ENCODE assay signal across 8 cellular contexts in genomic region chr9:127942152-127943010, GRCh38. TPM values are rescaled to one million over a fixed set of nuclear protein-coding genes. Genes with fewer than 3 reads are reported as not detected.
DNase-seq lines count a peak whose midpoint lies in the region; ATAC-seq and TF ChIP-seq lines count a peak whose summit lies in the region.

No MANE protein-coding gene starts in this region.

- H3K4me1 ChIP-seq in aorta (ENCODE audit: control insufficient read depth in 1 of 2, insufficient read depth in 2 of 2, low read length in 2 of 2): no peaks in the 10 kb centered on the region

- H3K9me3 ChIP-seq in aorta (ENCODE audit: control insufficient read depth, low read length): no peaks in the 10 kb centered on the region

- H3K27ac ChIP-seq in aorta (ENCODE audit: low read depth in 1 of 2, low read length in 2 of 2): no peak overlapping the region

- DNase-seq in activated gamma-delta T cell treated with Interleukin-2 at 50 U/mL for 16 hours: peak; percentile 37
- no peak for DNase-seq in activated gamma-delta T cell (lab: John Stamatoyannopoulos, UW)
- peak; percentile 32 for DNase-seq in NCI-H2171 (lab: John Stamatoyannopoulos, UW)
- peak; percentile 62 for DNase-seq in activated CD4-positive, alpha-beta memory T cell treated with anti-CD3 and anti-CD28 coated beads for 36 hours
- DNase-seq in erythroblast (lab: John Stamatoyannopoulos, UW): peak; percentile 84 to 89
- DNase-seq in myocyte (ENCODE audit: low read depth): peak; percentile 91
- DNase-seq in aorta: peak; percentile 84 to 89

- TF ChIP-seq POLR2A in erythroblast (IDR thresholded peaks at IDR 0.05; ENCODE audit: low read length): no peak

- peaks cover 0 to 2% of the 10 kb centered on the region in 2 donors for H3K36me3 ChIP-seq in aorta (ENCODE audit: control insufficient read depth in 1 of 2, insufficient read depth in 2 of 2, low read length in 1 of 2)

- peak overlapping the region; percentile 42 for H3K27ac Mint-ChIP-seq in activated CD4-positive, alpha-beta memory T cell treated with anti-CD3 and anti-CD28 coated beads for 36 hours

- H3K9me3 Mint-ChIP-seq in activated CD4-positive, alpha-beta memory T cell treated with anti-CD3 and anti-CD28 coated beads for 36 hours: no peaks in the 10 kb centered on the region

- CTCF ChIA-PET in activated CD4-positive, alpha-beta memory T cell treated with anti-CD3 and anti-CD28 coated beads for 36 hours (lab: Charles Lee): interaction anchor here (0.6 to 15.3 kb wide), 44 partner anchors 9 to 491 kb away, joined by 3 to 347 read pairs (median 6); partner anchors contain the start of genes EEIG1, NAIF1, SLC25A25 and ST6GALNAC4

- H3K4me1 Mint-ChIP-seq in activated CD4-positive, alpha-beta memory T cell treated with anti-CD3 and anti-CD28 coated beads for 36 hours (ENCODE audit: low read depth): peaks cover 25% of the 10 kb centered on the region

- POLR2A ChIA-PET in activated CD4-positive, alpha-beta memory T cell treated with anti-CD3 and anti-CD28 coated beads for 36 hours (lab: Charles Lee): interaction anchor here (0.6 to 1.1 kb wide), 3 partner anchors 12 to 93 kb away, joined by 3 read pairs; no protein-coding TSS in a partner anchor

- intact Hi-C loops in activated CD4-positive, alpha-beta memory T cell treated with anti-CD3 and anti-CD28 coated beads for 36 hours (cut with micrococcal nuclease): loop anchor here (1.0 kb wide), 1 partner anchor 93 kb away; no protein-coding TSS in a partner anchor
- intact Hi-C loops in aorta (cut with DNase I): loop anchor here (1.0 to 5.0 kb wide), 4 partner anchors 35 to 175 kb away; no protein-coding TSS in a partner anchor

- H3K36me3 Mint-ChIP-seq in activated CD4-positive, alpha-beta memory T cell treated with anti-CD3 and anti-CD28 coated beads for 36 hours: peaks cover 30% of the 10 kb centered on the region

- WGBS in aorta, 2 donors: 60 to 63% methylated on average over 20 of the region's 20 CpGs

- ATAC-seq in aorta (ENCODE audit: low FRiP score): peak; percentile 77
- no peak for ATAC-seq in GM19395 (IDR thresholded peaks at IDR 0.05; ENCODE audit: unreplicated experiment)

- H3K4me3 Mint-ChIP-seq in activated CD4-positive, alpha-beta memory T cell treated with anti-CD3 and anti-CD28 coated beads for 36 hours: no peak overlapping the region

- no peaks in the 10 kb centered on the region for H3K27me3 Mint-ChIP-seq in activated CD4-positive, alpha-beta memory T cell treated with anti-CD3 and anti-CD28 coated beads for 36 hours

- H3K4me3 ChIP-seq in aorta (ENCODE audit: low read length in 2 of 2): no peak overlapping the region

- no peaks in the 10 kb centered on the region for H3K27me3 ChIP-seq in aorta (ENCODE audit: control insufficient read depth in 1 of 2, insufficient read depth in 2 of 2, low read length in 1 of 2)

RNA-seq across cellular contexts. Expression of gene DPM2, which starts 4.7 kb away (rescaled TPM):
- 10 to 100 TPM; 41.5 to 42.0 TPM for total RNA-seq in activated CD4-positive, alpha-beta memory T cell treated with anti-CD3 and anti-CD28 coated beads for 36 hours
- total RNA-seq in myocyte: 12.5 and 12.6 TPM in 2 replicates
- 32.8 TPM for polyA plus RNA-seq in myocyte (2012)
- total RNA-seq in aorta: 10 to 100 TPM; 20.0 to 26.3 TPM
- 10 to 100 TPM; 18.2 to 22.7 TPM for polyA plus RNA-seq in aorta

RNA-seq across cellular contexts. Expression of gene PIP5KL1, which starts 11.8 kb away (rescaled TPM):
- total RNA-seq in activated CD4-positive, alpha-beta memory T cell treated with anti-CD3 and anti-CD28 coated beads for 36 hours: 1 to 10 TPM in 1 of 2 experiments, under 1 TPM in 1; 0.94 to 2.9 TPM
- total RNA-seq in myocyte: 0.36 and 1.5 TPM in 2 replicates
- 0.87 TPM for polyA plus RNA-seq in myocyte (2012)
- total RNA-seq in aorta: 1 to 10 TPM; 3.0 TPM
- 1 to 10 TPM; 1.4 to 4.5 TPM for polyA plus RNA-seq in aorta

RNA-seq across cellular contexts. Expression of gene ST6GALNAC4, which starts 25.5 kb away (rescaled TPM):
- 10 to 100 TPM; 21.2 to 23.5 TPM for total RNA-seq in activated CD4-positive, alpha-beta memory T cell treated with anti-CD3 and anti-CD28 coated beads for 36 hours
- total RNA-seq in myocyte (114 and 195 TPM in 2 replicates), aorta (10 to 100 TPM; 34.9 to 46.5 TPM)
- polyA plus RNA-seq in myocyte (2012): 32.8 TPM
- polyA plus RNA-seq in aorta: 10 to 100 TPM; 17.7 to 25.5 TPM

RNA-seq across cellular contexts. Expression of gene EEIG1, which starts 38.4 kb away (rescaled TPM):
- total RNA-seq in activated CD4-positive, alpha-beta memory T cell treated with anti-CD3 and anti-CD28 coated beads for 36 hours: 10 to 100 TPM; 50.7 to 58.0 TPM
- total RNA-seq in myocyte: 4.8 and 6.7 TPM in 2 replicates
- 32.8 TPM for polyA plus RNA-seq in myocyte (2012)
- total RNA-seq in aorta: 10 to 100 TPM; 41.4 to 63.1 TPM
- 10 to 100 TPM in 1 of 2 donors, 1 to 10 TPM in 1; 7.9 to 22.0 TPM for polyA plus RNA-seq in aorta

RNA-seq across cellular contexts. Expression of gene ST6GALNAC6, which starts 43.0 kb away (rescaled TPM):
- 10 to 100 TPM; 50.1 to 53.8 TPM for total RNA-seq in activated CD4-positive, alpha-beta memory T cell treated with anti-CD3 and anti-CD28 coated beads for 36 hours
- 111 and 121 TPM in 2 replicates for total RNA-seq in myocyte
- 98.1 TPM for polyA plus RNA-seq in myocyte (2012)
- 100 to 1,000 TPM; 103 to 125 TPM for total RNA-seq in aorta
- polyA plus RNA-seq in aorta: 100 to 1,000 TPM; 125 to 176 TPM
